ENCODE assay signal across 8 cellular contexts in the genomic region with DNA sequence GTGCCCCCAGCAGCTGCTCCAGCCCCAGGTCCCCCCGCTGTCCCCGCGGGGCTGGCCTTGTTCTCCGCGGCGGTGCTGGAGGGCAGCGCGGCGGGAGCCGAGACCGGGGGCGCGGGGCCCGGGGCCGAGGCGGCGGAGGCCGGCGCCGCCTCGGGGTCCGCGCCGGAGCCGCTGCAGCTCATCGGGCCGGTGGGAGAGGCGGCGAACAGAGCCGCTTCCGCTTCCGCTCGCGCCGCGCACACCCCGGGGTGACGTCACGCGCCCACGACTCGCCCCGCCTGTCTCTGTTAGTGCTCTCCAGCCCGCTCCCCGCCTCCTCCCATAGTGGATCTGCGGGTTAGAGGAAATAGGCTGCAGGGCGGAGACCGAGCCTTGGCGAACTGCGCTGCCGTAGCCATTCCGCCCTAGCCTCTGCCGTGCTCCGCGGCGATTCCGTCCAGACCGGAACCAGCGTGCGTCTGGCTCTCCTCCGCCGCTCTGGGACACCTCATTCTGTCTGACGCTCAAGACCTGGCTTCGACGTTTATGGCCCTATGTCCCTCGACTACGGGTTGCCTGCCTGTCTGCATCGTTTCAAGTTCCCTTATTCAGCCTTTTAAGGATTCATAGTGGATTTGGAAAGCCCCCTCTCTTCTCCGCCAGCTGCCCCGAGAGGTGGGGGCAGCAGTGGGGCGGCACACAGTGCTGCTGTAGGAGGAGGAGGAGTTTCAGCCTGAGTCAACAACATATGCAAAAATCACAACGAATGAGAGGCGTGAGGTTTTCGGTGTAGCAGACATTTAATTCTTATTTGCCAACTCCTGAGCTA. TPM values are rescaled to one million over a fixed set of nuclear protein-coding genes. Genes with fewer than 3 reads are reported as not detected.
A peak's percentile ranks its signal among the peaks of the same experiment; 100 is the strongest.
DNase-seq lines count a peak whose midpoint lies in the region; TF ChIP-seq lines count a peak whose summit lies in the region.

A gene (minus strand): TSS at position 209 of the 808 bp plus-strand sequence. CDS start 27 bp downstream, at position 182.

- H3K27me3 Mint-ChIP-seq in HFFc6 (ENCODE audit: insufficient read depth), result peaks cover 2% of the 10 kb centered on the region
- H3K27me3 Mint-ChIP-seq in activated naive CD4-positive, alpha-beta T cell treated with anti-CD3 and anti-CD28 coated beads for 36 hours (ENCODE audit: low read depth), result no peaks in the 10 kb centered on the region

- H3K9me3 ChIP-seq in neutrophil, result no peaks in the 10 kb centered on the region

- no peaks in the 10 kb centered on the region for H3K9me3 Mint-ChIP-seq in HFFc6
- H3K9me3 Mint-ChIP-seq in activated naive CD4-positive, alpha-beta T cell treated with anti-CD3 and anti-CD28 coated beads for 36 hours, result no peaks in the 10 kb centered on the region

- DNase-seq in GM04504 (ENCODE audit: low read depth) (peak; percentile 94), HFFc6 (peak; percentile 96), NB4 (ENCODE audit: low read depth) (peak; percentile 98), SK-N-DZ (ENCODE audit: low spot score) (peak; percentile 93), foreskin melanocyte (peak; percentile 91)
- DNase-seq in activated naive CD4-positive, alpha-beta T cell treated with anti-CD3 and anti-CD28 coated beads for 36 hours, result peak; percentile 97

- CTCF ChIA-PET in activated naive CD4-positive, alpha-beta T cell treated with anti-CD3 and anti-CD28 coated beads for 36 hours (lab: Charles Lee), result interaction anchor here (0.7 to 3.5 kb wide), 10 partner anchors 33 to 143 kb away, joined by 3 to 20 read pairs (median 3); a partner anchor contains a TSS

- H3K4me1 ChIP-seq in neutrophil (ENCODE audit: control insufficient read depth in 1 of 2, insufficient read depth in 1 of 2, low read depth in 1 of 2, low read length in 1 of 2), result peaks cover 44 to 46% of the 10 kb centered on the region in 2 experiments

- H3K4me1 Mint-ChIP-seq in HFFc6 (ENCODE audit: low read depth), result peaks cover 43% of the 10 kb centered on the region
- H3K4me1 Mint-ChIP-seq in activated naive CD4-positive, alpha-beta T cell treated with anti-CD3 and anti-CD28 coated beads for 36 hours (ENCODE audit: low read depth), result peaks cover 41% of the 10 kb centered on the region

- H3K4me3 ChIP-seq in NB4 (ENCODE audit: low read depth, low read length) (peak within 1 kb of the TSS; percentile 86), neutrophil (ENCODE audit: low read depth in 1 of 2, low read length in 1 of 2) (peak within 1 kb of the TSS; percentile 79 to 81)

- peak within 1 kb of the TSS; percentile 98 for H3K27ac ChIP-seq in neutrophil

- H3K36me3 Mint-ChIP-seq in HFFc6 (ENCODE audit: low read depth), result peaks cover 58% of the 10 kb centered on the region
- H3K36me3 Mint-ChIP-seq in activated naive CD4-positive, alpha-beta T cell treated with anti-CD3 and anti-CD28 coated beads for 36 hours (ENCODE audit: low read depth), result peaks cover 35% of the 10 kb centered on the region

- H3K36me3 ChIP-seq in neutrophil, result peaks cover 74% of the 10 kb centered on the region

- intact Hi-C loops in activated naive CD4-positive, alpha-beta T cell treated with anti-CD3 and anti-CD28 coated beads for 36 hours (cut with micrococcal nuclease), result loop anchor here (1.0 kb wide), 4 partner anchors 9 to 378 kb away; a partner anchor contains a TSS

- peak; percentile 86 for TF ChIP-seq POLR2A in NB4 (IDR thresholded peaks at IDR 0.05; ENCODE audit: extremely low read depth, insufficient read length)

- H3K4me3 Mint-ChIP-seq in HFFc6, result peak within 1 kb of the TSS; percentile 91; the same call in 1 of the 2 replicates
- peak within 1 kb of the TSS; percentile 87 for H3K4me3 Mint-ChIP-seq in activated naive CD4-positive, alpha-beta T cell treated with anti-CD3 and anti-CD28 coated beads for 36 hours

- no peak within 1 kb of the TSS; the same call in none of the 2 replicates for H3K27ac Mint-ChIP-seq in HFFc6
- H3K27ac Mint-ChIP-seq in activated naive CD4-positive, alpha-beta T cell treated with anti-CD3 and anti-CD28 coated beads for 36 hours, result peak within 1 kb of the TSS; percentile 90

- H3K27me3 ChIP-seq in neutrophil, result no peaks in the 10 kb centered on the region

- no peak for TF ChIP-seq CTCF in HFFc6 (IDR thresholded peaks at IDR 0.05)
- no peak for TF ChIP-seq CTCF in NB4 (IDR thresholded peaks at IDR 0.05; ENCODE audit: low read depth, low read length)
- peak; percentile 37 for TF ChIP-seq CTCF in neutrophil (IDR thresholded peaks at IDR 0.05)
- no peak for TF ChIP-seq CTCF in subcutaneous adipose tissue (IDR thresholded peaks at IDR 0.05; ENCODE audit: low read depth)

RNA-seq across cellular contexts. Expression of the gene that starts here (rescaled TPM):
- 100 to 1,000 TPM; 148 to 205 (median 192) TPM for total RNA-seq in HFFc6 (2021; fragmentation: NEBNext Ultra II Directional; extraction: Animal tissue kit (Norgen Biotek cat#: 25700))
- 27.3 and 34.8 TPM in 2 replicates for polyA plus RNA-seq in SK-N-DZ (2014; cell fraction: cytosol; rRNA removed)
- polyA plus RNA-seq in SK-N-DZ (2014; cell fraction: nucleus; rRNA removed), result 64.6 and 76.8 TPM in 2 replicates
- total RNA-seq in activated naive CD4-positive, alpha-beta T cell treated with anti-CD3 and anti-CD28 coated beads for 36 hours, result 100 to 1,000 TPM; 151 to 156 TPM
- total RNA-seq in subcutaneous adipose tissue, result 10 to 100 TPM; 38.2 to 55.6 (median 40.3) TPM

Comparison
In these comparisons a context has a peak if more than half of its experiments do, and no peak if none do; other contexts are left out.
1. Peak in every context shown above with its lines: DNase-seq, H3K4me3 ChIP-seq and H3K27ac ChIP-seq.